11 cellular contexts compared by ENCODE assay signal in genomic region chr10:624312-624604, GRCh38.
DNase-seq lines count a peak whose midpoint lies in the region; ATAC-seq lines count a peak whose summit lies in the region.
"Had no signal": no experiment of that assay in that cellular context is flagged by ENCODE, and none has a peak within 500 bp of the region (broad histone marks: within the 10 kb centered on the region; RNA-seq: fewer than 3 reads in every experiment).

No MANE protein-coding gene starts in this region.

- peaks cover 19% of the 10 kb centered on the region; the same call in 1 of the 2 replicates for H3K4me1 ChIP-seq in HUES64 (ENCODE audit: insufficient read depth, low read length)
- H3K4me1 ChIP-seq in duodenal mucosa (ENCODE audit: control insufficient read depth in 1 of 2, insufficient read depth in 2 of 2, low read length in 2 of 2) = peaks cover 4 to 17% of the 10 kb centered on the region in 2 donors
- peaks cover 11 to 33% of the 10 kb centered on the region in 2 donors for H3K4me1 ChIP-seq in muscle layer of duodenum (ENCODE audit: control insufficient read depth in 1 of 2, insufficient read depth in 2 of 2, low read length in 2 of 2)

- H3K36me3 ChIP-seq in HUES64 (ENCODE audit: insufficient read depth, low read length) (no peaks in the 10 kb centered on the region), duodenal mucosa (ENCODE audit: control insufficient read depth in 1 of 2, insufficient read depth in 2 of 2, low read length in 2 of 2) (no peaks in the 10 kb centered on the region), muscle layer of duodenum (ENCODE audit: control insufficient read depth in 1 of 2, insufficient read depth in 2 of 2, low read length in 2 of 2) (peaks cover 0 to 6% of the 10 kb centered on the region in 2 donors)

- H3K27me3 ChIP-seq in HUES64 (ENCODE audit: insufficient read depth, low read length) = no peaks in the 10 kb centered on the region
- no peaks in the 10 kb centered on the region for H3K27me3 ChIP-seq in duodenal mucosa (ENCODE audit: control insufficient read depth in 1 of 2, insufficient read depth in 2 of 2, low read length in 2 of 2)
- H3K27me3 ChIP-seq in muscle layer of duodenum (ENCODE audit: low read depth, low read length) = no peaks in the 10 kb centered on the region

- H3K4me3 ChIP-seq in HUES64 (ENCODE audit: low read length) (no peak overlapping the region), duodenal mucosa (ENCODE audit: low read depth in 1 of 2, low read length in 2 of 2) (no peak overlapping the region), muscle layer of duodenum (ENCODE audit: low read depth in 1 of 2, low read length in 2 of 2) (peak overlapping the region in 1 of 2 donors; percentile 39)

- ATAC-seq in GM18909 (IDR thresholded peaks at IDR 0.05; ENCODE audit: poor library complexity, unreplicated experiment) (no peak), HG02884 (IDR thresholded peaks at IDR 0.05; ENCODE audit: unreplicated experiment) (no peak)
- ATAC-seq: activated CD8-positive, alpha-beta memory T cell treated with anti-CD3 and anti-CD28 coated beads, Interleukin-2, amount 10 ng/mL, durations not matched to agents 7 days and 5 days had no signal

- WGBS in HUES64 = 50% methylated on average over 8 of the region's 8 CpGs

- H3K27ac ChIP-seq in HUES64 (ENCODE audit: low read depth, low read length) (peak overlapping the region; percentile 63), duodenal mucosa (ENCODE audit: low read depth, low read length) (peak overlapping the region; percentile 71), muscle layer of duodenum (ENCODE audit: low read length) (peak overlapping the region; percentile 49)

- no peaks in the 10 kb centered on the region for H3K9me3 ChIP-seq in HUES64 (ENCODE audit: insufficient read depth, low read depth, low read length)
- H3K9me3 ChIP-seq in duodenal mucosa (ENCODE audit: control insufficient read depth in 1 of 2, low read length in 2 of 2) = no peaks in the 10 kb centered on the region
- no peaks in the 10 kb centered on the region for H3K9me3 ChIP-seq in muscle layer of duodenum (ENCODE audit: control insufficient read depth in 1 of 2, low read length in 2 of 2)

- DNase-seq in superior temporal gyrus (ENCODE audit: extremely low spot score) (peak; percentile 48), LoVo (ENCODE audit: low spot score) (no peak)
- no peak for DNase-seq in stimulated activated CD4-positive, alpha-beta T cell treated with anti-CD3 and anti-CD28 coated beads, Interleukin-1b, Interleukin-23, amount 100 ng/mL, for 48 hours
- DNase-seq: activated CD8-positive, alpha-beta memory T cell treated with anti-CD3 and anti-CD28 coated beads, Interleukin-2, amount 10 ng/mL, durations not matched to agents 7 days and 5 days; CD4-positive, alpha-beta T cell; NK-92 treated with Interleukin-12 subunit alpha and Interleukin-12 subunit beta, amount 100 ng/mL, for 24 hours had no signal

- H3K9ac ChIP-seq in HUES64 (ENCODE audit: low read depth, low read length) = no peak overlapping the region
- no peak overlapping the region for H3K9ac ChIP-seq in duodenal mucosa (ENCODE audit: low read depth in 1 of 2, low read length in 2 of 2)
